In genomic region chr7:70907594-70907993, GRCh38 we compare ENCODE assay signal across 22 cellular contexts.
"Had no signal": no experiment of that assay in that cellular context is flagged by ENCODE, and none has a peak within 500 bp of the region (broad histone marks: within the 10 kb centered on the region; RNA-seq: fewer than 3 reads in every experiment).

No MANE protein-coding gene starts in this region.

- H3K36me3 Mint-ChIP-seq: T-cell had no signal

- H3K9ac ChIP-seq: SK-N-SH had no signal

- H3K4me2 ChIP-seq: SK-N-SH had no signal

- H3K27ac Mint-ChIP-seq: T-cell had no signal

- H3K9me3 ChIP-seq: SK-N-SH had no signal

- H3K27ac ChIP-seq: RWPE1 had no signal

- DNase-seq: KBM-7; MV-4-11; NCI-H1048; NCI-H1105; NCI-H1417; NCI-H1436 treated with DMSO at 0.1 percent for 48 hours; NCI-H1694; NCI-H187 treated with DMSO at 0.1 percent for 48 hours; NCI-H2029 treated with DMSO at 0.1 percent for 48 hours; NCI-H226; NCI-H446; NCI-H510A; NCI-H524 treated with DMSO at 0.1 percent for 48 hours; NCI-H69; NCI-H774; NK-92 treated with Interleukin-12 subunit alpha and Interleukin-12 subunit beta, amount 100 ng/mL, for 24 hours; PC-3; SHP77; SK-N-SH; SW 1271; T-cell had no signal

- H3K4me3 Mint-ChIP-seq: T-cell had no signal

- H3K4me1 Mint-ChIP-seq: T-cell had no signal
